Comparison of ENCODE assay signal across 10 cellular contexts in the genomic region with DNA sequence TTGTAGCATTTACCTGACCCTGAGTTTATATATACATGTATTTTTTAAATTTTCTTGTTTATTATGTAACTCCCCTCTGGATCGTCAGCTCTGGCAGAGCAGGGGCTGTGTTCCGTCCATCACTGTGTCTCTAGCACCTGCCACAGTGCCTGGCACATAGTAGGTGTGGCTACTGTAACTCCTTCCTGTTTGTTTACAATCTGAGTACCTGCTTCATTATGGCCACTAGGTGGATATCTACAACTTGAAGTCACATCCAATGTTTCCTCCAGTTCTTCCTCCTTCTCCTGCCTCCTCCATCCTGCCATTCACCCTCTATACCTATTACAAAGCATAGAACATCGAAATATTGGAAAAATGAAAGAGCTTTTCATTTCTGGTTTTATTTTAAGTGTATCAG. TPM values are rescaled to one million over a fixed set of nuclear protein-coding genes. Genes with fewer than 3 reads are reported as not detected.
DNase-seq lines count a peak whose midpoint lies in the region; ATAC-seq and TF ChIP-seq lines count a peak whose summit lies in the region.
"Had no signal": no experiment of that assay in that cellular context is flagged by ENCODE, and none has a peak within 500 bp of the region (broad histone marks: within the 10 kb centered on the region; RNA-seq: fewer than 3 reads in every experiment).

No MANE protein-coding gene starts in this region.

- WGBS in suprapubic skin, result 90% methylated on average over 3 of the region's 3 CpGs

- ATAC-seq in natural killer cell (peak in 2 of 3 donors; percentile 44 to 45), HG02571 (IDR thresholded peaks at IDR 0.05; ENCODE audit: unreplicated experiment) (no peak)
- no peak for ATAC-seq in natural killer cell treated with Interleukin-12 subunit alpha and Interleukin-12 subunit beta and Interleukin-15 and Interleukin-18, amount 100 ng/mL, for 72 hours

- H3K4me1 Mint-ChIP-seq in natural killer cell, result peaks cover 0 to 9% of the 10 kb centered on the region in 2 donors
- H3K4me1 Mint-ChIP-seq in natural killer cell treated with Interleukin-12 subunit alpha and Interleukin-12 subunit beta and Interleukin-15 and Interleukin-18, amount 100 ng/mL, for 72 hours (ENCODE audit: low read depth in 2 of 2), result peaks cover 13 to 15% of the 10 kb centered on the region in 2 donors

- in situ Hi-C loops in SK-MEL-5 (cut with HindIII; ENCODE audit: low pct_unique_long_range_greater_than_20kb, low sequenced_read_pairs), result no loop called here

- TF ChIP-seq POLR2A in suprapubic skin (IDR thresholded peaks at IDR 0.05), result no peak

- no peaks in the 10 kb centered on the region for H3K4me1 ChIP-seq in suprapubic skin

- no peak overlapping the region for H3K4me3 Mint-ChIP-seq in natural killer cell
- H3K4me3 Mint-ChIP-seq in natural killer cell treated with Interleukin-12 subunit alpha and Interleukin-12 subunit beta and Interleukin-15 and Interleukin-18, amount 100 ng/mL, for 72 hours, result no peak overlapping the region
- H3K4me3 Mint-ChIP-seq: activated naive CD8-positive, alpha-beta T cell treated with anti-CD3 and anti-CD28 coated beads, Interleukin-2, amount 10 ng/mL, durations not matched to agents 7 days and 5 days had no signal

- no peaks in the 10 kb centered on the region for H3K9me3 ChIP-seq in suprapubic skin

- DNase-seq in natural killer cell (no peak), HFF-Myc (ENCODE audit: extremely low read depth, low read depth) (peak; percentile 2), SK-MEL-5 (ENCODE audit: low read depth, low spot score) (peak; percentile 32), suprapubic skin (ENCODE audit: low spot score in 2 of 2) (no peak), superior temporal gyrus (ENCODE audit: extremely low spot score) (no peak), NCI-H2081 treated with DMSO at 0.1 percent for 48 hours (lab: John Stamatoyannopoulos, UW) (no peak)
- no peak for DNase-seq in natural killer cell treated with Interleukin-12 subunit alpha and Interleukin-12 subunit beta and Interleukin-15 and Interleukin-18, amount 100 ng/mL, for 72 hours (ENCODE audit: low spot score)
- DNase-seq: activated naive CD8-positive, alpha-beta T cell treated with anti-CD3 and anti-CD28 coated beads, Interleukin-2, amount 10 ng/mL, durations not matched to agents 7 days and 5 days; NCI-H1105 treated with DMSO at 0.1 percent for 48 hours had no signal

- H3K27me3 Mint-ChIP-seq in natural killer cell (ENCODE audit: low read depth in 2 of 2), result peaks cover 0 to 6% of the 10 kb centered on the region in 2 donors
- peaks cover 0 to 5% of the 10 kb centered on the region in 2 donors for H3K27me3 Mint-ChIP-seq in natural killer cell treated with Interleukin-12 subunit alpha and Interleukin-12 subunit beta and Interleukin-15 and Interleukin-18, amount 100 ng/mL, for 72 hours
- H3K27me3 Mint-ChIP-seq: activated naive CD8-positive, alpha-beta T cell treated with anti-CD3 and anti-CD28 coated beads, Interleukin-2, amount 10 ng/mL, durations not matched to agents 7 days and 5 days had no signal

- H3K27me3 ChIP-seq in suprapubic skin, result no peaks in the 10 kb centered on the region

- H3K4me3 ChIP-seq in HFF-Myc (replicated peaks; ENCODE audit: low read depth, low read length), result no peak overlapping the region
- H3K4me3 ChIP-seq in suprapubic skin, result no peak overlapping the region

- H3K27ac ChIP-seq in suprapubic skin, result no peak overlapping the region

- peak; percentile 33 for TF ChIP-seq CTCF in natural killer cell (IDR thresholded peaks at IDR 0.05)
- peak; percentile 25 for TF ChIP-seq CTCF in HFF-Myc (IDR thresholded peaks at IDR 0.05; ENCODE audit: low read depth, low read length, missing control alignments)
- no peak for TF ChIP-seq CTCF in suprapubic skin (IDR thresholded peaks at IDR 0.05)

- TF ChIP-seq EP300 in suprapubic skin (IDR thresholded peaks at IDR 0.05), result no peak

- no peaks in the 10 kb centered on the region for H3K9me3 Mint-ChIP-seq in natural killer cell
- no peaks in the 10 kb centered on the region for H3K9me3 Mint-ChIP-seq in natural killer cell treated with Interleukin-12 subunit alpha and Interleukin-12 subunit beta and Interleukin-15 and Interleukin-18, amount 100 ng/mL, for 72 hours

- H3K27ac Mint-ChIP-seq in natural killer cell, result no peak overlapping the region
- H3K27ac Mint-ChIP-seq in natural killer cell treated with Interleukin-12 subunit alpha and Interleukin-12 subunit beta and Interleukin-15 and Interleukin-18, amount 100 ng/mL, for 72 hours, result peak overlapping the region in 1 of 2 donors; percentile 32
- H3K27ac Mint-ChIP-seq: activated naive CD8-positive, alpha-beta T cell treated with anti-CD3 and anti-CD28 coated beads, Interleukin-2, amount 10 ng/mL, durations not matched to agents 7 days and 5 days had no signal

- H3K36me3 Mint-ChIP-seq in natural killer cell, result no peaks in the 10 kb centered on the region
- no peaks in the 10 kb centered on the region for H3K36me3 Mint-ChIP-seq in natural killer cell treated with Interleukin-12 subunit alpha and Interleukin-12 subunit beta and Interleukin-15 and Interleukin-18, amount 100 ng/mL, for 72 hours
- H3K36me3 Mint-ChIP-seq: activated naive CD8-positive, alpha-beta T cell treated with anti-CD3 and anti-CD28 coated beads, Interleukin-2, amount 10 ng/mL, durations not matched to agents 7 days and 5 days had no signal

- intact Hi-C loops in natural killer cell (cut with micrococcal nuclease), result no loop called here

- no peaks in the 10 kb centered on the region for H3K36me3 ChIP-seq in suprapubic skin

RNA-seq across cellular contexts. Expression of a gene that starts 14.2 kb away (rescaled TPM):
- under 1 TPM; 0.20 to 0.39 (median 0.26) TPM for total RNA-seq in natural killer cell
- total RNA-seq in natural killer cell treated with Interleukin-12 subunit alpha and Interleukin-12 subunit beta and Interleukin-15 and Interleukin-18, amount 100 ng/mL, for 72 hours, result under 1 TPM in 1 of 2 donors, not detected in 1; 0.24 TPM
- total RNA-seq in SK-MEL-5 (2014; rRNA removed; shearing (Covaris generic)), result 0.08 and 0.11 TPM in 2 replicates
- not detected in 2 replicates for polyA plus RNA-seq in SK-MEL-5 (2015; cell fraction: cytosol; rRNA removed)
- polyA plus RNA-seq in SK-MEL-5 (2015; cell fraction: nucleus; rRNA removed), result not detected in 2 replicates
- under 1 TPM in 1 of 4 donors, not detected in 3; 0.38 TPM for total RNA-seq in suprapubic skin
- total RNA-seq: activated naive CD8-positive, alpha-beta T cell treated with anti-CD3 and anti-CD28 coated beads, Interleukin-2, amount 10 ng/mL, durations not matched to agents 7 days and 5 days had no signal

Comparison
In these comparisons a context has a peak if more than half of its experiments do, and no peak if none do; other contexts are left out.
1. ATAC-seq: peak in natural killer cell (2 of 3); none in natural killer cell treated with Interleukin-12 subunit alpha and Interleukin-12 subunit beta and Interleukin-15 and Interleukin-18, amount 100 ng/mL, for 72 hours (0 of 2) and HG02571 (single experiment).
2. DNase-seq: peak in HFF-Myc (single experiment) and SK-MEL-5 (single experiment); none in natural killer cell (single experiment), natural killer cell treated with Interleukin-12 subunit alpha and Interleukin-12 subunit beta and Interleukin-15 and Interleukin-18, amount 100 ng/mL, for 72 hours (single experiment), suprapubic skin (0 of 2), superior temporal gyrus (single experiment) and NCI-H2081 treated with DMSO at 0.1 percent for 48 hours (single experiment).
3. CTCF ChIP-seq: peak in natural killer cell (single experiment) and HFF-Myc (single experiment); none in suprapubic skin (0 of 2).